In genomic region chr10:63261496-63261895, GRCh38 we compare ENCODE assay signal across 10 cellular contexts.
DNase-seq lines count a peak whose midpoint lies in the region; ATAC-seq lines count a peak whose summit lies in the region.
"Had no signal": no experiment of that assay in that cellular context is flagged by ENCODE, and none has a peak within 500 bp of the region (broad histone marks: within the 10 kb centered on the region; RNA-seq: fewer than 3 reads in every experiment).

No MANE protein-coding gene starts in this region.

- peaks cover 0 to 2% of the 10 kb centered on the region in 2 donors for H3K27me3 Mint-ChIP-seq in CD8-positive, alpha-beta memory T cell
- no peaks in the 10 kb centered on the region for H3K27me3 Mint-ChIP-seq in naive thymus-derived CD4-positive, alpha-beta T cell
- no peaks in the 10 kb centered on the region for H3K27me3 Mint-ChIP-seq in activated T-helper 2 cell treated with anti-CD3 and anti-CD28 coated beads, Interferon-gamma antibody, Interleukin-2, Interleukin-4, amounts not matched to agents 10 μg/mL and 5 μg/mL and 100 μg/mL, durations not matched to agents 14 hours and 24 hours and 36 hours (ENCODE audit: low read depth)

- H3K9me3 ChIP-seq in CD8-positive, alpha-beta memory T cell (ENCODE audit: low read length), result no peaks in the 10 kb centered on the region
- no peaks in the 10 kb centered on the region for H3K9me3 ChIP-seq in naive thymus-derived CD4-positive, alpha-beta T cell (ENCODE audit: control insufficient read depth in 2 of 3, low read length in 3 of 3)
- H3K9me3 ChIP-seq: prostate gland had no signal

- CTCF ChIA-PET in CD8-positive, alpha-beta memory T cell (lab: Charles Lee), result no interaction called here
- CTCF ChIA-PET in naive thymus-derived CD4-positive, alpha-beta T cell (lab: Charles Lee), result no interaction called here

- peak overlapping the region in 5 of 8 donors; percentile 19 to 73 (median 43) for H3K27ac Mint-ChIP-seq in CD8-positive, alpha-beta memory T cell
- peak overlapping the region in 7 of 9 donors; percentile 14 to 71 (median 54) for H3K27ac Mint-ChIP-seq in naive thymus-derived CD4-positive, alpha-beta T cell
- no peak overlapping the region for H3K27ac Mint-ChIP-seq in activated T-helper 2 cell treated with anti-CD3 and anti-CD28 coated beads, Interferon-gamma antibody, Interleukin-2, Interleukin-4, amounts not matched to agents 10 μg/mL and 5 μg/mL and 100 μg/mL, durations not matched to agents 14 hours and 24 hours and 36 hours

- POLR2A ChIA-PET in CD8-positive, alpha-beta memory T cell (lab: Charles Lee), result no interaction called here
- POLR2A ChIA-PET in naive thymus-derived CD4-positive, alpha-beta T cell (lab: Charles Lee), result interaction anchor here (0.7 to 1.3 kb wide), 3 partner anchors 38 to 410 kb away, joined by 3 read pairs; no protein-coding TSS in a partner anchor

- H3K36me3 Mint-ChIP-seq in CD8-positive, alpha-beta memory T cell, result peaks cover 9 to 53% (median 20%) of the 10 kb centered on the region in 3 donors
- peaks cover 0 to 34% (median 27%) of the 10 kb centered on the region in 5 donors for H3K36me3 Mint-ChIP-seq in naive thymus-derived CD4-positive, alpha-beta T cell
- H3K36me3 Mint-ChIP-seq in activated T-helper 2 cell treated with anti-CD3 and anti-CD28 coated beads, Interferon-gamma antibody, Interleukin-2, Interleukin-4, amounts not matched to agents 10 μg/mL and 5 μg/mL and 100 μg/mL, durations not matched to agents 14 hours and 24 hours and 36 hours (ENCODE audit: low read depth), result peaks cover 55% of the 10 kb centered on the region

- peak overlapping the region; percentile 29 to 76 (median 53) for H3K4me3 Mint-ChIP-seq in CD8-positive, alpha-beta memory T cell
- peak overlapping the region; percentile 31 to 79 (median 65) for H3K4me3 Mint-ChIP-seq in naive thymus-derived CD4-positive, alpha-beta T cell
- no peak overlapping the region for H3K4me3 Mint-ChIP-seq in activated T-helper 2 cell treated with anti-CD3 and anti-CD28 coated beads, Interferon-gamma antibody, Interleukin-2, Interleukin-4, amounts not matched to agents 10 μg/mL and 5 μg/mL and 100 μg/mL, durations not matched to agents 14 hours and 24 hours and 36 hours (ENCODE audit: low read depth)

- H3K4me1 ChIP-seq in CD8-positive, alpha-beta memory T cell (ENCODE audit: insufficient read depth, low read length), result peaks cover 74% of the 10 kb centered on the region
- peaks cover 52 to 53% of the 10 kb centered on the region in 2 donors for H3K4me1 ChIP-seq in naive thymus-derived CD4-positive, alpha-beta T cell (ENCODE audit: control insufficient read depth in 2 of 2, insufficient read depth in 2 of 2, low read length in 2 of 2)
- H3K4me1 ChIP-seq: prostate gland had no signal

- H3K4me1 Mint-ChIP-seq in CD8-positive, alpha-beta memory T cell, result peaks cover 68 to 87% (median 78%) of the 10 kb centered on the region in 3 donors
- peaks cover 53 to 84% (median 66%) of the 10 kb centered on the region in 7 donors for H3K4me1 Mint-ChIP-seq in naive thymus-derived CD4-positive, alpha-beta T cell
- H3K4me1 Mint-ChIP-seq in activated T-helper 2 cell treated with anti-CD3 and anti-CD28 coated beads, Interferon-gamma antibody, Interleukin-2, Interleukin-4, amounts not matched to agents 10 μg/mL and 5 μg/mL and 100 μg/mL, durations not matched to agents 14 hours and 24 hours and 36 hours (ENCODE audit: low read depth), result peaks cover 60% of the 10 kb centered on the region

- no peaks in the 10 kb centered on the region for H3K36me3 ChIP-seq in CD8-positive, alpha-beta memory T cell (ENCODE audit: insufficient read depth, low read length)
- no peaks in the 10 kb centered on the region for H3K36me3 ChIP-seq in naive thymus-derived CD4-positive, alpha-beta T cell (ENCODE audit: control insufficient read depth in 2 of 3, insufficient read depth in 3 of 3, low read length in 3 of 3)
- H3K36me3 ChIP-seq: prostate gland had no signal

- H3K27ac ChIP-seq in CD8-positive, alpha-beta memory T cell (ENCODE audit: low read depth, low read length), result no peak overlapping the region
- no peak overlapping the region for H3K27ac ChIP-seq in naive thymus-derived CD4-positive, alpha-beta T cell (ENCODE audit: low read depth, low read length)
- H3K27ac ChIP-seq: prostate gland had no signal

- intact Hi-C loops in naive thymus-derived CD4-positive, alpha-beta T cell (cut with micrococcal nuclease), result loop anchor here (10.0 kb wide), 1 partner anchor 627 kb away; no protein-coding TSS in a partner anchor
- intact Hi-C loops in activated T-helper 2 cell treated with anti-CD3 and anti-CD28 coated beads, Interferon-gamma antibody, Interleukin-2, Interleukin-4, amounts not matched to agents 10 μg/mL and 5 μg/mL and 100 μg/mL, durations not matched to agents 14 hours and 24 hours and 36 hours (cut with micrococcal nuclease), result loop anchor here (10.0 kb wide), 1 partner anchor 1077 kb away; no protein-coding TSS in a partner anchor

- no peaks in the 10 kb centered on the region for H3K27me3 ChIP-seq in CD8-positive, alpha-beta memory T cell (ENCODE audit: insufficient read depth, low read length, poor library complexity, severe bottlenecking)
- no peaks in the 10 kb centered on the region for H3K27me3 ChIP-seq in naive thymus-derived CD4-positive, alpha-beta T cell (ENCODE audit: control insufficient read depth in 2 of 2, insufficient read depth in 2 of 2, low read length in 2 of 2)

- ATAC-seq in GM19452 (IDR thresholded peaks at IDR 0.05; ENCODE audit: unreplicated experiment) (peak; percentile 39), GM21529 (IDR thresholded peaks at IDR 0.05; ENCODE audit: unreplicated experiment) (no peak)
- ATAC-seq in naive thymus-derived CD4-positive, alpha-beta T cell, result no peak

- no peaks in the 10 kb centered on the region for H3K9me3 Mint-ChIP-seq in CD8-positive, alpha-beta memory T cell
- no peaks in the 10 kb centered on the region for H3K9me3 Mint-ChIP-seq in naive thymus-derived CD4-positive, alpha-beta T cell
- no peaks in the 10 kb centered on the region for H3K9me3 Mint-ChIP-seq in activated T-helper 2 cell treated with anti-CD3 and anti-CD28 coated beads, Interferon-gamma antibody, Interleukin-2, Interleukin-4, amounts not matched to agents 10 μg/mL and 5 μg/mL and 100 μg/mL, durations not matched to agents 14 hours and 24 hours and 36 hours

- DNase-seq in CD8-positive, alpha-beta memory T cell, result no peak
- DNase-seq in RPMI7951 (ENCODE audit: low read depth) (peak; percentile 8), NCI-H2029 (lab: John Stamatoyannopoulos, UW) (no peak), SW 1271 (lab: John Stamatoyannopoulos, UW) (no peak)
- DNase-seq in naive thymus-derived CD4-positive, alpha-beta T cell, result no peak
- no peak for DNase-seq in activated T-helper 2 cell treated with anti-CD3 and anti-CD28 coated beads, Interferon-gamma antibody, Interleukin-2, Interleukin-4, amounts not matched to agents 10 μg/mL and 5 μg/mL and 100 μg/mL, durations not matched to agents 14 hours and 24 hours and 36 hours (ENCODE audit: low spot score)
- DNase-seq: DMS153 had no signal

- no peak overlapping the region for H3K4me3 ChIP-seq in CD8-positive, alpha-beta memory T cell (ENCODE audit: low read length)
- peak overlapping the region; percentile 15 for H3K4me3 ChIP-seq in naive thymus-derived CD4-positive, alpha-beta T cell (ENCODE audit: low read length)
- H3K4me3 ChIP-seq: prostate gland had no signal
